Comparison of ENCODE assay signal across 21 cellular contexts in genomic region chr22:35359380-35360065, GRCh38.
"Had no signal": no experiment of that assay in that cellular context is flagged by ENCODE, and none has a peak within 500 bp of the region (broad histone marks: within the 10 kb centered on the region; RNA-seq: fewer than 3 reads in every experiment).

No MANE protein-coding gene starts in this region.

- H3K4me1 Mint-ChIP-seq: activated CD4-positive, alpha-beta T cell treated with anti-CD3 and anti-CD28 coated beads for 36 hours; activated naive CD4-positive, alpha-beta T cell treated with anti-CD3 and anti-CD28 coated beads, Interleukin-2, amount 50 U/mL, for 24 hours had no signal

- H3K27me3 ChIP-seq: tibial nerve had no signal

- DNase-seq: activated CD4-positive, alpha-beta T cell treated with anti-CD3 and anti-CD28 coated beads for 36 hours; activated CD8-positive, alpha-beta memory T cell treated with anti-CD3 and anti-CD28 coated beads, Interleukin-2, amount 50 U/mL, for 4 hours; activated CD8-positive, alpha-beta T cell treated with anti-CD3 and anti-CD28 coated beads, Interleukin-2, amount 10 ng/mL, durations not matched to agents 7 days and 5 days; activated effector memory CD4-positive, alpha-beta T cell treated with anti-CD3 and anti-CD28 coated beads, Interleukin-2, amount 50 U/mL, for 16 hours; activated T-cell treated with anti-CD3 and anti-CD28 coated beads, Interleukin-2, amount 50 U/mL, for 48 hours; caudate nucleus; esophagus squamous epithelium; glutamatergic neuron; hypothalamus; kidney glomerular epithelial cell; naive thymus-derived CD4-positive, alpha-beta T cell; posterior cingulate gyrus; retina; stimulated activated CD4-positive, alpha-beta T cell treated with anti-CD3 and anti-CD28 coated beads, Interleukin-15, amount 100 ng/mL, for 24 hours; stimulated activated CD4-positive, alpha-beta T cell treated with anti-CD3 and anti-CD28 coated beads, Interleukin-4, amount 100 ng/mL, for 1 hour; stimulated activated naive CD4-positive, alpha-beta T cell had no signal

- H3K4me1 ChIP-seq: tibial nerve had no signal

- FAIRE-seq: colon, endothelial cell of umbilical vein had no signal

- H3K4me3 Mint-ChIP-seq: activated CD4-positive, alpha-beta T cell treated with anti-CD3 and anti-CD28 coated beads for 36 hours; activated CD8-positive, alpha-beta T cell treated with anti-CD3 and anti-CD28 coated beads, Interleukin-2, amount 10 ng/mL, durations not matched to agents 7 days and 5 days; activated naive CD4-positive, alpha-beta T cell treated with anti-CD3 and anti-CD28 coated beads, Interleukin-2, amount 50 U/mL, for 24 hours; naive thymus-derived CD4-positive, alpha-beta T cell had no signal

- H3K27ac ChIP-seq: esophagus squamous epithelium, tibial nerve, VCaP had no signal

- H3K27ac Mint-ChIP-seq: activated CD4-positive, alpha-beta T cell treated with anti-CD3 and anti-CD28 coated beads for 36 hours; activated CD8-positive, alpha-beta T cell treated with anti-CD3 and anti-CD28 coated beads, Interleukin-2, amount 10 ng/mL, durations not matched to agents 7 days and 5 days; activated naive CD4-positive, alpha-beta T cell treated with anti-CD3 and anti-CD28 coated beads, Interleukin-2, amount 50 U/mL, for 24 hours; naive thymus-derived CD4-positive, alpha-beta T cell had no signal

- H3K4me3 ChIP-seq: esophagus squamous epithelium, tibial nerve had no signal

- H3K9me3 ChIP-seq: esophagus squamous epithelium, tibial nerve had no signal

- ATAC-seq: activated CD4-positive, alpha-beta T cell treated with anti-CD3 and anti-CD28 coated beads for 36 hours; activated CD8-positive, alpha-beta T cell treated with anti-CD3 and anti-CD28 coated beads, Interleukin-2, amount 10 ng/mL, durations not matched to agents 7 days and 5 days; naive thymus-derived CD4-positive, alpha-beta T cell had no signal

- H3K36me3 Mint-ChIP-seq: activated naive CD4-positive, alpha-beta T cell treated with anti-CD3 and anti-CD28 coated beads, Interleukin-2, amount 50 U/mL, for 24 hours; naive thymus-derived CD4-positive, alpha-beta T cell had no signal

- H3K36me3 ChIP-seq: esophagus squamous epithelium, tibial nerve had no signal

- H3K9me3 Mint-ChIP-seq: activated naive CD4-positive, alpha-beta T cell treated with anti-CD3 and anti-CD28 coated beads, Interleukin-2, amount 50 U/mL, for 24 hours had no signal
